9 cellular contexts compared by ENCODE assay signal in genomic region chr6:87237804-87238203, GRCh38.
A peak's percentile ranks its signal among the peaks of the same experiment; 100 is the strongest.
DNase-seq lines count a peak whose midpoint lies in the region; ATAC-seq, FAIRE-seq and TF ChIP-seq lines count a peak whose summit lies in the region.
"Had no signal": no experiment of that assay in that cellular context is flagged by ENCODE, and none has a peak within 500 bp of the region (broad histone marks: within the 10 kb centered on the region; RNA-seq: fewer than 3 reads in every experiment).

No MANE protein-coding gene starts in this region.

- H4K20me1 ChIP-seq in GM12878 (ENCODE audit: control insufficient read depth, insufficient read depth) (no peaks in the 10 kb centered on the region), HepG2 (ENCODE audit: insufficient read depth, low read length) (peaks cover 5% of the 10 kb centered on the region; the same call in 1 of the 2 replicates)
- H4K20me1 ChIP-seq: BLaER1 had no signal

- RAD21 ChIA-PET in GM12878 (lab: Charles Lee; ENCODE audit: unreplicated experiment), result no interaction called here

- in situ Hi-C loops in GM12878 (cut with MboI) (no loop called here), HepG2 (cut with HindIII; ENCODE audit: extremely low pct_ligation_motif_present, low pct_unique_long_range_greater_than_20kb) (loop anchor here (5.0 kb wide), 1 partner anchor 101 kb away; no protein-coding TSS in a partner anchor), G401 (cut with HindIII; ENCODE audit: low sequenced_read_pairs) (no loop called here)

- no peak overlapping the region for H3K4me3 ChIP-seq in GM12878
- H3K4me3 ChIP-seq in HepG2 (replicated peaks in 1 of 3; ENCODE audit: insufficient read depth in 1 of 3, low read depth in 2 of 3, low read length in 3 of 3), result no peak overlapping the region
- H3K4me3 ChIP-seq: BLaER1 had no signal

- SMC1A ChIA-PET in GM12878 (lab: Charles Lee; ENCODE audit: uncharacterized antibody, unreplicated experiment), result interaction anchor here (1.4 to 3.1 kb wide), 2 partner anchors 72 to 98 kb away, joined by 4 to 14 read pairs; no protein-coding TSS in a partner anchor

- no TSS peak for BruUV-seq in GM12878 (replicated peaks; lab: Mats Ljungman, UMichigan)
- no TSS peak for BruUV-seq in HepG2 (replicated peaks; lab: Mats Ljungman, UMichigan)

- H3K27ac ChIP-seq in GM12878 (ENCODE audit: control insufficient read depth, insufficient read depth) (no peak overlapping the region), HepG2 (ENCODE audit: extremely low read length, insufficient read depth, low read length) (no peak overlapping the region)
- H3K27ac ChIP-seq: BLaER1 had no signal

- CTCF ChIA-PET in GM12878 (lab: Yijun Ruan, JAX) (interaction anchor here (0.8 to 1.1 kb wide), 7 partner anchors 11 to 171 kb away, joined by 3 to 10 read pairs (median 4); no protein-coding TSS in a partner anchor), HepG2 (lab: Yijun Ruan, JAX; ENCODE audit: low intra/inter-chr PET ratio, low total read pairs) (interaction anchor here (1.7 kb wide), 1 partner anchor 98 kb away, joined by 15 read pairs; no protein-coding TSS in a partner anchor)

- intact Hi-C loops in GM12878 (cut with micrococcal nuclease; ENCODE audit: unreplicated experiment), result loop anchor here (1.0 to 5.0 kb wide), 2 partner anchors 81 to 99 kb away; partner anchors contain the start of gene ZNF292
- intact Hi-C loops in HepG2 (cut with micrococcal nuclease; ENCODE audit: unreplicated experiment), result loop anchor here (1.0 to 5.0 kb wide), 2 partner anchors 81 to 99 kb away; partner anchors contain the start of gene ZNF292

- H3K4me1 ChIP-seq in GM12878 (ENCODE audit: control insufficient read depth, insufficient read depth, low read length), result no peaks in the 10 kb centered on the region
- H3K4me1 ChIP-seq in HepG2 (ENCODE audit: insufficient read depth, low read length), result peaks cover 6% of the 10 kb centered on the region

- POLR2A ChIA-PET in GM12878 (lab: Charles Lee), result no interaction called here
- POLR2A ChIA-PET in HepG2 (lab: Yijun Ruan, JAX), result no interaction called here

- no peak overlapping the region for H3K4me2 ChIP-seq in GM12878 (ENCODE audit: control insufficient read depth, insufficient read depth)
- no peak overlapping the region for H3K4me2 ChIP-seq in HepG2 (ENCODE audit: low read depth, low read length)
- H3K4me2 ChIP-seq: BLaER1 had no signal

- no peak overlapping the region for H2AFZ ChIP-seq in GM12878 (ENCODE audit: control insufficient read depth, low read depth, low read length)
- H2AFZ ChIP-seq in HepG2 (ENCODE audit: low read length), result no peak overlapping the region

- no peaks in the 10 kb centered on the region for H3K27me3 ChIP-seq in GM12878 (replicated peaks in 1 of 2; ENCODE audit: control insufficient read depth in 2 of 2, insufficient read depth in 2 of 2, low read length in 1 of 2)
- H3K27me3 ChIP-seq in HepG2 (ENCODE audit: control insufficient read depth in 1 of 2, insufficient read depth in 2 of 2, low read length in 2 of 2), result no peaks in the 10 kb centered on the region
- H3K27me3 ChIP-seq: BLaER1 had no signal

- peak; percentile 27; the same call in 1 of the 2 replicates for TF ChIP-seq RAD21 in GM12878 (IDR thresholded peaks at IDR 0.05; ENCODE audit: insufficient read depth, low read depth, low read length)
- TF ChIP-seq RAD21 in HepG2 (CRISPR knock-in tag; IDR thresholded peaks at IDR 0.05), result no peak

- ATAC-seq in GM12878 (peak; percentile 84), HepG2 (peak; percentile 54; the same call in 2 of the 3 replicates)

- H3K36me3 ChIP-seq in GM12878 (ENCODE audit: control insufficient read depth in 2 of 2, insufficient read depth in 2 of 2, low read length in 1 of 2) (peaks cover 2 to 15% of the 10 kb centered on the region in 2 experiments; a peak in 3 of 4 replicates), HepG2 (replicated peaks in 1 of 2; ENCODE audit: control insufficient read depth in 1 of 2, insufficient read depth in 2 of 2, low read length in 2 of 2) (peaks cover 4 to 24% of the 10 kb centered on the region in 2 experiments; a peak in 3 of 5 replicates)

- TF ChIP-seq CTCF in GM12878 (IDR thresholded peaks at IDR 0.05 in 2 of 3, conservative IDR thresholded peaks at IDR 0.05 in 1 of 3; ENCODE audit: control insufficient read depth in 2 of 3, extremely low read depth in 1 of 3, insufficient read depth in 1 of 3, low read depth in 3 of 3, low read length in 3 of 3) (peak in 2 of 3 experiments; percentile 31 to 38; a peak in 4 of 6 replicates), HepG2 (CRISPR knock-in tag; IDR thresholded peaks at IDR 0.05) (peak; percentile 40)

- TF ChIP-seq POLR2A in GM12878 (IDR thresholded peaks at IDR 0.05; ENCODE audit: low read depth, low read length) (no peak), HepG2 (IDR thresholded peaks at IDR 0.05; ENCODE audit: insufficient read depth in 1 of 2, low read depth in 2 of 2, low read length in 2 of 2) (no peak)

- peak; percentile 47 for FAIRE-seq in GM12878 (lab: Jason Lieb, UNC)
- FAIRE-seq in HepG2 (lab: Jason Lieb, UNC), result no peak

- peak; percentile 5 for DNase-seq in DMS153 treated with DMSO at 0.1 percent for 48 hours (lab: John Stamatoyannopoulos, UW; ENCODE audit: unreplicated experiment)
- DNase-seq in DMS153 (lab: John Stamatoyannopoulos, UW), result no peak
- DNase-seq in LHCN-M2 (ENCODE audit: low read depth), result peak; percentile 28
- DNase-seq in GM12878 (ENCODE audit: low read depth, low spot score), result no peak
- DNase-seq in HepG2 (ENCODE audit: low spot score), result peak; percentile 9
- no peak for DNase-seq in effector CD8-positive, alpha-beta T cell (lab: John Stamatoyannopoulos, UW)
- no peak for DNase-seq in NCI-H2107 (lab: John Stamatoyannopoulos, UW)
- DNase-seq in G401 (ENCODE audit: low spot score), result no peak

- H3K79me2 ChIP-seq in GM12878 (ENCODE audit: control insufficient read depth, insufficient read depth, low read length) (no peaks in the 10 kb centered on the region; the same call in none of the 2 replicates), HepG2 (ENCODE audit: insufficient read depth, low read length) (no peaks in the 10 kb centered on the region)

- H3K9me3 ChIP-seq in GM12878 (replicated peaks; ENCODE audit: control insufficient read depth, insufficient read depth, low read length) (no peaks in the 10 kb centered on the region), HepG2 (ENCODE audit: low read length) (no peaks in the 10 kb centered on the region)

- H3K9ac ChIP-seq in GM12878 (ENCODE audit: control insufficient read depth, insufficient read depth, low read length), result no peak overlapping the region
- H3K9ac ChIP-seq in HepG2 (ENCODE audit: insufficient read depth, low read depth, low read length), result no peak overlapping the region
- H3K9ac ChIP-seq: BLaER1 had no signal

- TF ChIP-seq EP300 in GM12878 (IDR thresholded peaks at IDR 0.05; ENCODE audit: borderline replicate concordance in 1 of 2, control insufficient read depth in 1 of 2, low read depth in 2 of 2, low read length in 2 of 2) (no peak), HepG2 (IDR thresholded peaks at IDR 0.05; ENCODE audit: low read depth in 2 of 2, low read length in 2 of 2) (no peak), HepG2 (CRISPR knock-in tag; IDR thresholded peaks at IDR 0.05; ENCODE audit: borderline replicate concordance) (no peak)

TF ChIP-seq in GM12878, 131 proteins besides CTCF, POLR2A, EP300 and RAD21:
- TF ChIP-seq SMARCA5 (IDR thresholded peaks at IDR 0.05), result peak; percentile 24; the same call in 1 of the 2 replicates
- TF ChIP-seq SMC3 (IDR thresholded peaks at IDR 0.05; ENCODE audit: borderline replicate concordance, low read length), result peak; percentile 50; the same call in 1 of the 2 replicates
- no peak for TF ChIP-seq TCF3 (IDR thresholded peaks at IDR 0.05; ENCODE audit: borderline replicate concordance, insufficient read depth, low read depth, low read length)
TF ChIP-seq in GM12878: peak in this region for 2.

TF ChIP-seq in HepG2, 621 proteins besides CTCF, POLR2A, EP300 and RAD21:
- TF ChIP-seq JARID2 (CRISPR knock-in tag; IDR thresholded peaks at IDR 0.05; ENCODE audit: insufficient replicate concordance) (no peak), SMC3 (IDR thresholded peaks at IDR 0.05; ENCODE audit: low read length) (peak; percentile 31; the same call in 1 of the 2 replicates), ARID3A (IDR thresholded peaks at IDR 0.05; ENCODE audit: low read depth, low read length) (0 out of 2 replicates have a peak, but pooled peaks have one; percentile 27)

Comparison
In these comparisons a context has a peak if more than half of its experiments do, and no peak if none do; other contexts are left out.
1. DNase-seq: peak in DMS153 treated with DMSO at 0.1 percent for 48 hours (single experiment), LHCN-M2 (single experiment) and HepG2 (single experiment); none in DMS153 (single experiment), GM12878 (single experiment), effector CD8-positive, alpha-beta T cell (single experiment), NCI-H2107 (single experiment) and G401 (single experiment).